11 cellular contexts compared by ENCODE assay signal in genomic region chr1:153443486-153443885, GRCh38. TPM values are rescaled to one million over a fixed set of nuclear protein-coding genes. Genes with fewer than 3 reads are reported as not detected.
"Had no signal": no experiment of that assay in that cellular context is flagged by ENCODE, and none has a peak within 500 bp of the region (broad histone marks: within the 10 kb centered on the region; RNA-seq: fewer than 3 reads in every experiment).

No MANE protein-coding gene starts in this region.

- H3K4me3 ChIP-seq: GM23248, HAP-1, K562 had no signal

- H3K27ac Mint-ChIP-seq: HFFc6 had no signal

- DNase-seq: GM23248, GOT3, H7, HFFc6, IMR-90, KG1 had no signal

- H3K27ac ChIP-seq: GM23248 had no signal

- H3K9me3 Mint-ChIP-seq: HFFc6 had no signal

- ATAC-seq: HCT116, K562 had no signal

- H3K4me3 Mint-ChIP-seq: HFFc6 had no signal

RNA-seq across cellular contexts. Expression of gene S100A7, which starts 17.0 kb away (rescaled TPM):
- total RNA-seq: GM23248, H4, H7, HFFc6, HT-29, IMR-90, K562 had no signal

RNA-seq across cellular contexts. Expression of gene S100A7A, which starts 27.2 kb away (rescaled TPM):
- total RNA-seq: GM23248, H4, H7, HFFc6, HT-29, IMR-90, K562 had no signal

RNA-seq across cellular contexts. Expression of gene S100A8, which starts 52.6 kb away (rescaled TPM):
- total RNA-seq: GM23248, H4, H7, HFFc6, HT-29, IMR-90 had no signal
